In genomic region chr20:18566892-18567738, GRCh38 we compare ENCODE assay signal across 1 cellular context.
TF ChIP-seq lines count a peak whose summit lies in the region.

TSS of gene SMIM26 (plus strand) at chr20:18567432. CDS start at chr20:18567479, 47 bp downstream.

TF ChIP-seq in K562, 482 proteins besides CTCF, POLR2A, EP300 and RAD21 (continued from another document and continues in another):
- TF ChIP-seq ZNF511 (CRISPR knock-in tag; IDR thresholded peaks at IDR 0.05), result no peak
- TF ChIP-seq GTF2F1 (IDR thresholded peaks at IDR 0.05; ENCODE audit: low read depth, low read length), result no peak
- TF ChIP-seq NBN (IDR thresholded peaks at IDR 0.05; ENCODE audit: low read depth), result no peak
- no peak for TF ChIP-seq HNRNPH1 (optimal IDR thresholded peaks at IDR 0.05; ENCODE audit: low read depth, low read length)
- TF ChIP-seq C11orf30 (IDR thresholded peaks at IDR 0.05; ENCODE audit: low read depth), result peak; percentile 84
- no peak for TF ChIP-seq ERF (CRISPR knock-in tag; IDR thresholded peaks at IDR 0.05)
- no peak for TF ChIP-seq KLF6 (CRISPR knock-in tag; IDR thresholded peaks at IDR 0.05; ENCODE audit: borderline replicate concordance)
- peak; percentile 51; the same call in 1 of the 2 replicates for TF ChIP-seq ZNF766 (CRISPR knock-in tag; conservative IDR thresholded peaks at IDR 0.05)
- TF ChIP-seq CUX1 (CRISPR knock-in tag; IDR thresholded peaks at IDR 0.05), result no peak
- TF ChIP-seq JUN (IDR thresholded peaks at IDR 0.05; ENCODE audit: borderline replicate concordance, low read depth, low read length), result no peak; the same call in 1 of the 2 replicates
- TF ChIP-seq JUN (CRISPR knock-in tag; IDR thresholded peaks at IDR 0.05; ENCODE audit: borderline replicate concordance), result no peak
- TF ChIP-seq KLF1 (tag; IDR thresholded peaks at IDR 0.05), result no peak
- TF ChIP-seq FOXA3 (CRISPR knock-in tag; conservative IDR thresholded peaks at IDR 0.05 in 1 of 2, IDR thresholded peaks at IDR 0.05 in 1 of 2), result no peak
- no peak for TF ChIP-seq MTA2 (IDR thresholded peaks at IDR 0.05; ENCODE audit: low read depth)
- no peak for TF ChIP-seq GABPB2 (CRISPR knock-in tag; conservative IDR thresholded peaks at IDR 0.05)
- no peak for TF ChIP-seq ESRRB (CRISPR knock-in tag; IDR thresholded peaks at IDR 0.05; ENCODE audit: borderline replicate concordance)
- TF ChIP-seq COPS2 (conservative IDR thresholded peaks at IDR 0.05), result no peak
- TF ChIP-seq BRF2 (IDR thresholded peaks at IDR 0.05; ENCODE audit: borderline replicate concordance, insufficient read depth, insufficient read length), result no peak
- no peak for TF ChIP-seq SMARCC2 (IDR thresholded peaks at IDR 0.05; ENCODE audit: low read depth)
- no peak for TF ChIP-seq ZNF592 (IDR thresholded peaks at IDR 0.05)
- TF ChIP-seq NFXL1 (CRISPR knock-in tag; IDR thresholded peaks at IDR 0.05), result no peak
- TF ChIP-seq CHD7 (IDR thresholded peaks at IDR 0.05; ENCODE audit: low read depth, low read length), result no peak
- TF ChIP-seq CEBPG (CRISPR knock-in tag; IDR thresholded peaks at IDR 0.05), result no peak
- TF ChIP-seq CEBPG (tag; conservative IDR thresholded peaks at IDR 0.05 in 1 of 2, IDR thresholded peaks at IDR 0.05 in 1 of 2), result no peak
- no peak for TF ChIP-seq ZNF431 (CRISPR knock-in tag; IDR thresholded peaks at IDR 0.05)
- no peak for TF ChIP-seq ZNF232 (CRISPR knock-in tag; IDR thresholded peaks at IDR 0.05)
- TF ChIP-seq MAZ (CRISPR knock-in tag; conservative IDR thresholded peaks at IDR 0.05 in 1 of 2, IDR thresholded peaks at IDR 0.05 in 1 of 2), result no peak; a peak in 1 of 4 replicates
- no peak for TF ChIP-seq IRF1 (CRISPR knock-in tag; IDR thresholded peaks at IDR 0.05; ENCODE audit: borderline replicate concordance)
- TF ChIP-seq ZNF311 (CRISPR knock-in tag; IDR thresholded peaks at IDR 0.05), result no peak
- no peak for TF ChIP-seq MYBL2 (IDR thresholded peaks at IDR 0.05; ENCODE audit: low read depth)
- no peak for TF ChIP-seq MYBL2 (CRISPR knock-in tag; IDR thresholded peaks at IDR 0.05; ENCODE audit: borderline replicate concordance)
- no peak for TF ChIP-seq CHCHD3 (CRISPR knock-in tag; IDR thresholded peaks at IDR 0.05)
- no peak for TF ChIP-seq KAT8 (IDR thresholded peaks at IDR 0.05; ENCODE audit: low read depth)
- TF ChIP-seq SMAD4 (CRISPR knock-in tag; conservative IDR thresholded peaks at IDR 0.05), result no peak
